36 cellular contexts compared by ENCODE assay signal in genomic region chr10:12910835-12911234, GRCh38.
"Had no signal": no experiment of that assay in that cellular context is flagged by ENCODE, and none has a peak within 500 bp of the region (broad histone marks: within the 10 kb centered on the region; RNA-seq: fewer than 3 reads in every experiment).

No MANE protein-coding gene starts in this region.

- H3K27ac Mint-ChIP-seq: activated B cell treated with CpG ODN at 0.5 μM for 24 hours; activated CD4-positive, alpha-beta memory T cell treated with anti-CD3 and anti-CD28 coated beads, Interleukin-2, amount 10 ng/mL, durations not matched to agents 7 days and 5 days; activated CD4-positive, alpha-beta T cell treated with anti-CD3 and anti-CD28 coated beads for 36 hours; activated CD4-positive, alpha-beta T cell treated with anti-CD3 and anti-CD28 coated beads, Interleukin-2, amount 10 ng/mL, durations not matched to agents 7 days and 5 days; activated CD8-positive, alpha-beta memory T cell treated with anti-CD3 and anti-CD28 coated beads, Interleukin-2, amount 10 ng/mL, durations not matched to agents 7 days and 5 days; activated CD8-positive, alpha-beta T cell treated with anti-CD3 and anti-CD28 coated beads, Interleukin-2, amount 10 ng/mL, durations not matched to agents 7 days and 5 days; activated naive CD4-positive, alpha-beta T cell treated with anti-CD3 and anti-CD28 coated beads, Interleukin-2, amount 10 ng/mL, durations not matched to agents 7 days and 5 days; activated naive CD4-positive, alpha-beta T cell treated with anti-CD3 and anti-CD28 coated beads, Interleukin-2, amount 50 U/mL, for 24 hours; activated naive CD8-positive, alpha-beta T cell; activated naive CD8-positive, alpha-beta T cell treated with anti-CD3 and anti-CD28 coated beads, Interleukin-2, amount 10 ng/mL, durations not matched to agents 7 days and 5 days; activated naive CD8-positive, alpha-beta T cell treated with anti-CD3 and anti-CD28 coated beads, Interleukin-2, amount 50 U/mL, for 24 hours; activated T-cell treated with anti-CD3 and anti-CD28 coated beads, Interleukin-2, amount 50 U/mL, for 24 hours; activated T-helper 2 cell treated with anti-CD3 and anti-CD28 coated beads, Interferon-gamma antibody, Interleukin-2, Interleukin-4, amounts not matched to agents 10 μg/mL and 5 μg/mL and 100 μg/mL, durations not matched to agents 14 hours and 24 hours and 36 hours; brain; T-helper 1 cell treated with Interleukin-12 subunit alpha and Interleukin-12 subunit beta and Interleukin-4 antibody, amounts not matched to agents 30 μg/mL and 1 μg/mL, for 36 hours; T-helper 2 cell treated with Interferon-gamma antibody and Interleukin-4, amounts not matched to agents 5 μg/mL and 100 μg/mL, for 36 hours had no signal

- DNase-seq: activated B cell treated with CpG ODN at 0.5 μM for 24 hours; activated CD4-positive, alpha-beta memory T cell treated with anti-CD3 and anti-CD28 coated beads, Interleukin-2, amount 10 ng/mL, durations not matched to agents 7 days and 5 days; activated CD4-positive, alpha-beta T cell treated with anti-CD3 and anti-CD28 coated beads for 1 hour; activated CD4-positive, alpha-beta T cell treated with anti-CD3 and anti-CD28 coated beads for 36 hours; activated CD4-positive, alpha-beta T cell treated with anti-CD3 and anti-CD28 coated beads for 48 hours; activated CD4-positive, alpha-beta T cell treated with anti-CD3 and anti-CD28 coated beads, Interleukin-2, amount 10 ng/mL, durations not matched to agents 7 days and 5 days; activated CD4-positive, alpha-beta T cell treated with anti-CD3 and anti-CD28 coated beads, Interleukin-2, amount 50 U/mL, for 48 hours; activated CD8-positive, alpha-beta memory T cell treated with anti-CD3 and anti-CD28 coated beads for 24 hours; activated CD8-positive, alpha-beta memory T cell treated with anti-CD3 and anti-CD28 coated beads, Interleukin-2, amount 10 ng/mL, durations not matched to agents 7 days and 5 days; activated CD8-positive, alpha-beta memory T cell treated with anti-CD3 and anti-CD28 coated beads, Interleukin-2, amount 50 U/mL, for 48 hours; activated CD8-positive, alpha-beta T cell treated with anti-CD3 and anti-CD28 coated beads, Interleukin-2, amount 10 ng/mL, durations not matched to agents 7 days and 5 days; activated effector memory CD4-positive, alpha-beta T cell treated with Interleukin-2 at 50 U/mL for 16 hours; activated gamma-delta T cell; activated naive CD4-positive, alpha-beta T cell treated with anti-CD3 and anti-CD28 coated beads, Interleukin-2, amount 10 ng/mL, durations not matched to agents 7 days and 5 days; activated naive CD4-positive, alpha-beta T cell treated with Interleukin-2 at 50 U/mL for 16 hours; activated naive CD8-positive, alpha-beta T cell treated with anti-CD3 and anti-CD28 coated beads, Interleukin-2, amount 10 ng/mL, durations not matched to agents 7 days and 5 days; activated naive CD8-positive, alpha-beta T cell treated with anti-CD3 and anti-CD28 coated beads, Interleukin-2, amount 50 U/mL, for 24 hours; activated T-cell treated with anti-CD3 and anti-CD28 coated beads, Interleukin-2, amount 50 U/mL, for 24 hours; activated T-cell treated with anti-CD3 and anti-CD28 coated beads, Interleukin-2, amount 50 U/mL, for 48 hours; amygdala; anterior cingulate cortex; caudate nucleus; cerebellar nuclear complex; T-helper 1 cell; T-helper 2 cell; T-helper 9 cell had no signal

- H3K9me3 ChIP-seq: ascending aorta had no signal

- H3K27me3 ChIP-seq: ascending aorta, cardiac muscle cell had no signal

- H3K27ac ChIP-seq: cardiac muscle cell, VCaP had no signal

- H3K36me3 Mint-ChIP-seq: activated CD8-positive, alpha-beta memory T cell treated with anti-CD3 and anti-CD28 coated beads, Interleukin-2, amount 10 ng/mL, durations not matched to agents 7 days and 5 days; activated naive CD4-positive, alpha-beta T cell treated with anti-CD3 and anti-CD28 coated beads, Interleukin-2, amount 10 ng/mL, durations not matched to agents 7 days and 5 days; activated naive CD4-positive, alpha-beta T cell treated with anti-CD3 and anti-CD28 coated beads, Interleukin-2, amount 50 U/mL, for 24 hours; activated naive CD8-positive, alpha-beta T cell; activated naive CD8-positive, alpha-beta T cell treated with anti-CD3 and anti-CD28 coated beads, Interleukin-2, amount 10 ng/mL, durations not matched to agents 7 days and 5 days; brain had no signal

- H3K4me3 ChIP-seq: ascending aorta, cardiac muscle cell had no signal

- H3K4me3 Mint-ChIP-seq: activated B cell treated with CpG ODN at 0.5 μM for 24 hours; activated CD4-positive, alpha-beta memory T cell treated with anti-CD3 and anti-CD28 coated beads, Interleukin-2, amount 10 ng/mL, durations not matched to agents 7 days and 5 days; activated CD4-positive, alpha-beta T cell treated with anti-CD3 and anti-CD28 coated beads for 36 hours; activated CD4-positive, alpha-beta T cell treated with anti-CD3 and anti-CD28 coated beads, Interleukin-2, amount 10 ng/mL, durations not matched to agents 7 days and 5 days; activated CD8-positive, alpha-beta memory T cell treated with anti-CD3 and anti-CD28 coated beads, Interleukin-2, amount 10 ng/mL, durations not matched to agents 7 days and 5 days; activated CD8-positive, alpha-beta T cell treated with anti-CD3 and anti-CD28 coated beads, Interleukin-2, amount 10 ng/mL, durations not matched to agents 7 days and 5 days; activated naive CD4-positive, alpha-beta T cell treated with anti-CD3 and anti-CD28 coated beads, Interleukin-2, amount 10 ng/mL, durations not matched to agents 7 days and 5 days; activated naive CD4-positive, alpha-beta T cell treated with anti-CD3 and anti-CD28 coated beads, Interleukin-2, amount 50 U/mL, for 24 hours; activated naive CD8-positive, alpha-beta T cell; activated naive CD8-positive, alpha-beta T cell treated with anti-CD3 and anti-CD28 coated beads, Interleukin-2, amount 10 ng/mL, durations not matched to agents 7 days and 5 days; activated naive CD8-positive, alpha-beta T cell treated with anti-CD3 and anti-CD28 coated beads, Interleukin-2, amount 50 U/mL, for 24 hours; activated T-cell treated with anti-CD3 and anti-CD28 coated beads, Interleukin-2, amount 50 U/mL, for 24 hours; brain; central memory CD8-positive, alpha-beta T cell; T-helper 1 cell treated with Interleukin-12 subunit alpha and Interleukin-12 subunit beta and Interleukin-4 antibody, amounts not matched to agents 30 μg/mL and 1 μg/mL, for 36 hours; T-helper 2 cell treated with Interferon-gamma antibody and Interleukin-4, amounts not matched to agents 5 μg/mL and 100 μg/mL, for 36 hours had no signal

- H3K36me3 ChIP-seq: ascending aorta, cardiac muscle cell had no signal

- H3K4me1 Mint-ChIP-seq: activated B cell treated with CpG ODN at 0.5 μM for 24 hours; activated CD4-positive, alpha-beta memory T cell treated with anti-CD3 and anti-CD28 coated beads, Interleukin-2, amount 10 ng/mL, durations not matched to agents 7 days and 5 days; activated CD4-positive, alpha-beta T cell treated with anti-CD3 and anti-CD28 coated beads, Interleukin-2, amount 10 ng/mL, durations not matched to agents 7 days and 5 days; activated CD8-positive, alpha-beta memory T cell treated with anti-CD3 and anti-CD28 coated beads, Interleukin-2, amount 10 ng/mL, durations not matched to agents 7 days and 5 days; activated naive CD4-positive, alpha-beta T cell treated with anti-CD3 and anti-CD28 coated beads, Interleukin-2, amount 10 ng/mL, durations not matched to agents 7 days and 5 days; activated naive CD4-positive, alpha-beta T cell treated with anti-CD3 and anti-CD28 coated beads, Interleukin-2, amount 50 U/mL, for 24 hours; activated naive CD8-positive, alpha-beta T cell treated with anti-CD3 and anti-CD28 coated beads, Interleukin-2, amount 10 ng/mL, durations not matched to agents 7 days and 5 days; activated naive CD8-positive, alpha-beta T cell treated with anti-CD3 and anti-CD28 coated beads, Interleukin-2, amount 50 U/mL, for 24 hours; central memory CD8-positive, alpha-beta T cell had no signal
